ENCODE assay signal across 8 cellular contexts in genomic region chr19:2081873-2082810, GRCh38. TPM values are rescaled to one million over a fixed set of nuclear protein-coding genes. Genes with fewer than 3 reads are reported as not detected.
A peak's percentile ranks its signal among the peaks of the same experiment; 100 is the strongest.
DNase-seq lines count a peak whose midpoint lies in the region; ATAC-seq and TF ChIP-seq lines count a peak whose summit lies in the region.

No MANE protein-coding gene starts in this region.

- intact Hi-C loops in left lung (cut with DNase I) (no loop called here), dorsolateral prefrontal cortex (cut with DNase I) (no loop called here)

- ATAC-seq in left lung (peak; percentile 46), HG02610 (IDR thresholded peaks at IDR 0.05; ENCODE audit: unreplicated experiment) (no peak)

- TF ChIP-seq CTCF in left lung (IDR thresholded peaks at IDR 0.05) (no peak), dorsolateral prefrontal cortex (IDR thresholded peaks at IDR 0.05 in 54 of 56, conservative IDR thresholded peaks at IDR 0.05 in 2 of 56; ENCODE audit: low read depth in 1 of 56, partially characterized antibody in 56 of 56) (no peak)

- peaks cover 0 to 63% of the 10 kb centered on the region in 2 donors for H3K36me3 ChIP-seq in left lung

- peaks cover 0 to 67% of the 10 kb centered on the region in 2 donors for H3K4me1 ChIP-seq in left lung

- H3K27me3 ChIP-seq in left lung (no peaks in the 10 kb centered on the region), dorsolateral prefrontal cortex (no peaks in the 10 kb centered on the region)

- peak overlapping the region; percentile 62 to 96 for H3K27ac ChIP-seq in left lung
- peak overlapping the region in 9 of 59 donors; percentile 2 to 49 (median 27) for H3K27ac ChIP-seq in dorsolateral prefrontal cortex

- H3K4me3 ChIP-seq in left lung (peak overlapping the region in 1 of 2 donors; percentile 54), dorsolateral prefrontal cortex (no peak overlapping the region)

- no peaks in the 10 kb centered on the region for H3K9me3 ChIP-seq in left lung

- DNase-seq in stimulated activated CD4-positive, alpha-beta T cell treated with anti-CD3 and anti-CD28 coated beads, Interleukin-4, amount 100 ng/mL, for 24 hours, result peak; percentile 44
- DNase-seq in stimulated activated CD4-positive, alpha-beta T cell treated with anti-CD3 and anti-CD28 coated beads, Interleukin-2, amount 100 ng/mL, for 48 hours, result no peak
- DNase-seq in activated CD8-positive, alpha-beta memory T cell treated with anti-CD3 and anti-CD28 coated beads for 24 hours, result peak; percentile 77
- DNase-seq in left lung (peak; percentile 80 to 83), NCI-H2196 treated with DMSO at 0.1 percent for 48 hours (lab: John Stamatoyannopoulos, UW; ENCODE audit: unreplicated experiment) (no peak), NCI-H1105 (lab: John Stamatoyannopoulos, UW) (no peak), dorsolateral prefrontal cortex (no peak)

RNA-seq across cellular contexts. Expression of gene MOB3A, which starts 14.0 kb away (rescaled TPM):
- total RNA-seq in left lung (100 to 1,000 TPM in 1 of 2 donors, 10 to 100 TPM in 1; 59.1 to 105 TPM), dorsolateral prefrontal cortex (10 to 100 TPM; 15.7 to 49.6 (median 26.9) TPM)

RNA-seq across cellular contexts. Expression of gene IZUMO4, which starts 14.6 kb away (rescaled TPM):
- total RNA-seq in left lung (1 to 10 TPM; 2.6 to 5.2 TPM), dorsolateral prefrontal cortex (10 to 100 TPM in 119 of 120 experiments, 1 to 10 TPM in 1; 8.6 to 54.6 (median 25.5) TPM)

RNA-seq across cellular contexts. Expression of gene MKNK2, which starts 31.1 kb away (rescaled TPM):
- total RNA-seq in left lung, result 100 to 1,000 TPM; 238 to 291 TPM
- 100 to 1,000 TPM in 32 of 120 experiments, 10 to 100 TPM in 88; 40.9 to 364 (median 77.4) TPM for total RNA-seq in dorsolateral prefrontal cortex

Comparison
In these comparisons a context has a peak if more than half of its experiments do, and no peak if none do; other contexts are left out.
1. DNase-seq: peak in stimulated activated CD4-positive, alpha-beta T cell treated with anti-CD3 and anti-CD28 coated beads, Interleukin-4, amount 100 ng/mL, for 24 hours (single experiment), activated CD8-positive, alpha-beta memory T cell treated with anti-CD3 and anti-CD28 coated beads for 24 hours (single experiment) and left lung (2 of 2); none in stimulated activated CD4-positive, alpha-beta T cell treated with anti-CD3 and anti-CD28 coated beads, Interleukin-2, amount 100 ng/mL, for 48 hours (0 of 2), NCI-H2196 treated with DMSO at 0.1 percent for 48 hours (single experiment), NCI-H1105 (single experiment) and dorsolateral prefrontal cortex (0 of 10).